28 cellular contexts compared by ENCODE assay signal in the genomic region with DNA sequence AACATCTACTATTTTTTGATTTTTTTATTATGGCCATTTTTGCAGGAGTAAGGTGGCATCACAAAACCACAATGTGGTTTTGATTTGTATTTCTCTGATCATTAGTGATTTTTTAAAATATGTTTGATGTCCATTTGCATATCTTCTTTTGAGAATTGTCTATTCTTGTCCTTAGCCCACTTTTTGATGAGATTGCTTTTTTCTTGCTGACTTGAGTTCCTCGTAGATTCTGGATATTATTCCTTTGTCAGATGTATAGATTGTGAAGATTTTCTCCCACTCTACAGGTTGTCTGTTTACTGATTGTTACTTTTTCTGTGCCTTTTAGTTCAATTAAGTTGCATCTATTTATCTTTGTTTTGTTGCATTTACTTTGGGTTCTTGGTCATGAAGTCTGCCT.
"Had no signal": no experiment of that assay in that cellular context is flagged by ENCODE, and none has a peak within 500 bp of the region (broad histone marks: within the 10 kb centered on the region; RNA-seq: fewer than 3 reads in every experiment).

No MANE protein-coding gene starts in this region.

- ATAC-seq: effector memory CD8-positive, alpha-beta T cell; esophagus mucosa; foreskin keratinocyte; gastrocnemius medialis; gastroesophageal sphincter; heart left ventricle; heart right ventricle had no signal

- H3K36me3 ChIP-seq: colonic mucosa, esophagus muscularis mucosa, esophagus squamous epithelium, gastrocnemius medialis, gastroesophageal sphincter, heart left ventricle, heart right ventricle had no signal

- H3K4me1 ChIP-seq: colonic mucosa, esophagus muscularis mucosa, esophagus squamous epithelium, foreskin keratinocyte, gastrocnemius medialis, gastroesophageal sphincter, heart left ventricle, heart right ventricle had no signal

- H3K4me3 ChIP-seq: colonic mucosa, coronary artery, dorsolateral prefrontal cortex, esophagus muscularis mucosa, esophagus squamous epithelium, gastrocnemius medialis, gastroesophageal sphincter, heart left ventricle, heart right ventricle had no signal

- H3K27ac ChIP-seq: colonic mucosa, coronary artery, dorsolateral prefrontal cortex, epithelial cell of prostate, esophagus muscularis mucosa, esophagus squamous epithelium, foreskin keratinocyte, gastrocnemius medialis, gastroesophageal sphincter, heart left ventricle, heart right ventricle had no signal

- FAIRE-seq: colon, endometrium, endothelial cell of umbilical vein, frontal cortex had no signal

- H3K9me3 ChIP-seq: colonic mucosa, gastrocnemius medialis had no signal

- H3K27me3 ChIP-seq: colonic mucosa, dorsolateral prefrontal cortex, esophagus muscularis mucosa, esophagus squamous epithelium, foreskin keratinocyte, gastrocnemius medialis, gastroesophageal sphincter, heart left ventricle, heart right ventricle had no signal

- DNase-seq: colonic mucosa; cortex of kidney; dermis blood vessel endothelial cell; dorsolateral prefrontal cortex; effector CD4-positive, alpha-beta T cell; effector CD8-positive, alpha-beta T cell; effector memory CD4-positive, alpha-beta T cell; effector memory CD8-positive, alpha-beta T cell; endodermal cell; erythroblast; esophagus squamous epithelium; foreskin fibroblast; foreskin keratinocyte; foreskin melanocyte; gastrocnemius medialis; glutamatergic neuron; head of caudate nucleus; heart left ventricle; heart right ventricle had no signal
